In genomic region chr1:175332515-175332914, GRCh38 we compare ENCODE assay signal across 1 cellular context.
TF ChIP-seq lines count a peak whose summit lies in the region.

No MANE protein-coding gene starts in this region.

TF ChIP-seq in H1, 55 proteins besides CTCF, POLR2A, EP300 and RAD21 (continued from another document):
- TF ChIP-seq BRCA1 (IDR thresholded peaks at IDR 0.05; ENCODE audit: low read depth, low read length) (no peak), NANOG (IDR thresholded peaks at IDR 0.05; ENCODE audit: insufficient read depth, low read depth, low read length, poor library complexity, severe bottlenecking) (no peak), CHD2 (IDR thresholded peaks at IDR 0.05; ENCODE audit: low read length) (no peak), EGR1 (IDR thresholded peaks at IDR 0.05; ENCODE audit: borderline replicate concordance, low read depth, low read length) (no peak), USF2 (IDR thresholded peaks at IDR 0.05; ENCODE audit: low read length) (no peak), MAX (IDR thresholded peaks at IDR 0.05) (no peak), CBX8 (IDR thresholded peaks at IDR 0.05; ENCODE audit: borderline replicate concordance, low read depth, low read length) (no peak)
